ENCODE assay signal across 21 cellular contexts in genomic region chr18:79941473-79942119, GRCh38. TPM values are rescaled to one million over a fixed set of nuclear protein-coding genes. Genes with fewer than 3 reads are reported as not detected.
A peak's percentile ranks its signal among the peaks of the same experiment; 100 is the strongest.
DNase-seq lines count a peak whose midpoint lies in the region; ATAC-seq, FAIRE-seq and TF ChIP-seq lines count a peak whose summit lies in the region.
"Had no signal": no experiment of that assay in that cellular context is flagged by ENCODE, and none has a peak within 500 bp of the region (broad histone marks: within the 10 kb centered on the region; RNA-seq: fewer than 3 reads in every experiment).

No MANE protein-coding gene starts in this region.

- POLR2A ChIA-PET in activated naive CD8-positive, alpha-beta T cell treated with anti-CD3 and anti-CD28 coated beads, Interleukin-2, amount 10 ng/mL, durations not matched to agents 7 days and 5 days (lab: Charles Lee) = no interaction called here

- H3K4me3 ChIP-seq in dorsolateral prefrontal cortex (no peak overlapping the region), osteoblast (ENCODE audit: insufficient read depth, low read length) (no peak overlapping the region), aorta (ENCODE audit: low read length in 2 of 2) (no peak overlapping the region)
- H3K4me3 ChIP-seq: SK-N-MC, skin epidermis, upper lobe of left lung had no signal

- DNase-seq in activated naive CD8-positive, alpha-beta T cell treated with anti-CD3 and anti-CD28 coated beads, Interleukin-2, amount 10 ng/mL, durations not matched to agents 7 days and 5 days = peak; percentile 15
- DNase-seq in activated naive CD8-positive, alpha-beta T cell treated with anti-CD3 and anti-CD28 coated beads, Interleukin-2, amount 50 U/mL, for 24 hours = no peak
- DNase-seq in dorsolateral prefrontal cortex (peak in 7 of 10 donors; percentile 12 to 44 (median 30)), osteoblast (ENCODE audit: insufficient read length, low spot score, missing footprints) (peak; percentile 38), aorta (peak; percentile 20 to 58), frontal cortex (ENCODE audit: low spot score in 2 of 2) (no peak)
- DNase-seq: activated CD4-positive, alpha-beta T cell treated with anti-CD3 and anti-CD28 coated beads, Interleukin-2, amount 50 U/mL, for 1 hour; activated T-cell treated with anti-CD3 and anti-CD28 coated beads, Interleukin-2, amount 50 U/mL, for 4 hours; CD8-positive, alpha-beta memory T cell; cerebellar nuclear complex; erythroblast; KBM-7; NCI-H1048; occipital lobe; PC-3 had no signal

- H3K27me3 ChIP-seq in dorsolateral prefrontal cortex (no peaks in the 10 kb centered on the region), osteoblast (ENCODE audit: insufficient read depth, low read length) (no peaks in the 10 kb centered on the region), aorta (ENCODE audit: control insufficient read depth in 1 of 2, insufficient read depth in 2 of 2, low read length in 1 of 2) (no peaks in the 10 kb centered on the region)
- H3K27me3 ChIP-seq: upper lobe of left lung had no signal

- peaks cover 39% of the 10 kb centered on the region for H3K36me3 Mint-ChIP-seq in activated naive CD8-positive, alpha-beta T cell treated with anti-CD3 and anti-CD28 coated beads, Interleukin-2, amount 10 ng/mL, durations not matched to agents 7 days and 5 days
- peaks cover 31% of the 10 kb centered on the region for H3K36me3 Mint-ChIP-seq in activated naive CD8-positive, alpha-beta T cell treated with anti-CD3 and anti-CD28 coated beads, Interleukin-2, amount 50 U/mL, for 24 hours (ENCODE audit: low read depth)

- H4K20me1 ChIP-seq in osteoblast (ENCODE audit: insufficient read depth, low read length) = peaks cover 51% of the 10 kb centered on the region

- peaks cover 31% of the 10 kb centered on the region for H3K36me3 ChIP-seq in osteoblast (ENCODE audit: insufficient read depth, low read length)
- H3K36me3 ChIP-seq in aorta (ENCODE audit: control insufficient read depth in 1 of 2, insufficient read depth in 2 of 2, low read length in 1 of 2) = no peaks in the 10 kb centered on the region

- H3K27ac ChIP-seq in dorsolateral prefrontal cortex (peak overlapping the region in 16 of 59 donors; percentile 29 to 76 (median 48)), osteoblast (ENCODE audit: low read depth, low read length) (no peak overlapping the region), aorta (ENCODE audit: low read depth in 1 of 2, low read length in 2 of 2) (no peak overlapping the region)
- H3K27ac ChIP-seq: SK-N-MC had no signal

- H3K4me2 ChIP-seq in osteoblast (ENCODE audit: insufficient read depth, low read length) = no peak overlapping the region

- H3K4me1 Mint-ChIP-seq in activated naive CD8-positive, alpha-beta T cell treated with anti-CD3 and anti-CD28 coated beads, Interleukin-2, amount 10 ng/mL, durations not matched to agents 7 days and 5 days = peaks cover 16% of the 10 kb centered on the region
- peaks cover 29% of the 10 kb centered on the region for H3K4me1 Mint-ChIP-seq in activated naive CD8-positive, alpha-beta T cell treated with anti-CD3 and anti-CD28 coated beads, Interleukin-2, amount 50 U/mL, for 24 hours

- H3K79me2 ChIP-seq in osteoblast (ENCODE audit: insufficient read depth, low read length) = peaks cover 95% of the 10 kb centered on the region

- 78 to 83% methylated on average over 16 of the region's 16 CpGs for WGBS in aorta, 2 donors

- H3K4me1 ChIP-seq in osteoblast (ENCODE audit: insufficient read depth, low read length) (no peaks in the 10 kb centered on the region), aorta (ENCODE audit: control insufficient read depth in 1 of 2, insufficient read depth in 2 of 2, low read length in 2 of 2) (no peaks in the 10 kb centered on the region)

- H3K27me3 Mint-ChIP-seq in activated naive CD8-positive, alpha-beta T cell treated with anti-CD3 and anti-CD28 coated beads, Interleukin-2, amount 10 ng/mL, durations not matched to agents 7 days and 5 days = no peaks in the 10 kb centered on the region
- H3K27me3 Mint-ChIP-seq in activated naive CD8-positive, alpha-beta T cell treated with anti-CD3 and anti-CD28 coated beads, Interleukin-2, amount 50 U/mL, for 24 hours = no peaks in the 10 kb centered on the region
- H3K27me3 Mint-ChIP-seq: CD8-positive, alpha-beta memory T cell had no signal

- intact Hi-C loops in dorsolateral prefrontal cortex (cut with DNase I) = loop anchor here in 1 of 2 donors (10.0 kb wide), 1 partner anchor 267 kb away; the partner anchor contains the start of gene CTDP1
- intact Hi-C loops in aorta (cut with DNase I) = no loop called here

- no peak for TF ChIP-seq CTCF in dorsolateral prefrontal cortex (IDR thresholded peaks at IDR 0.05 in 54 of 56, conservative IDR thresholded peaks at IDR 0.05 in 2 of 56; ENCODE audit: low read depth in 1 of 56, partially characterized antibody in 56 of 56)
- TF ChIP-seq CTCF in osteoblast (IDR thresholded peaks at IDR 0.05; ENCODE audit: extremely low read depth, low read depth, low read length) = no peak

- H3K27ac Mint-ChIP-seq in activated naive CD8-positive, alpha-beta T cell treated with anti-CD3 and anti-CD28 coated beads, Interleukin-2, amount 10 ng/mL, durations not matched to agents 7 days and 5 days = no peak overlapping the region
- H3K27ac Mint-ChIP-seq in activated naive CD8-positive, alpha-beta T cell treated with anti-CD3 and anti-CD28 coated beads, Interleukin-2, amount 50 U/mL, for 24 hours = no peak overlapping the region

- H3K9me3 Mint-ChIP-seq in activated naive CD8-positive, alpha-beta T cell treated with anti-CD3 and anti-CD28 coated beads, Interleukin-2, amount 10 ng/mL, durations not matched to agents 7 days and 5 days = no peaks in the 10 kb centered on the region
- H3K9me3 Mint-ChIP-seq in activated naive CD8-positive, alpha-beta T cell treated with anti-CD3 and anti-CD28 coated beads, Interleukin-2, amount 50 U/mL, for 24 hours = no peaks in the 10 kb centered on the region

- no peak for FAIRE-seq in frontal cortex (lab: Jason Lieb, UNC)
- FAIRE-seq: keratinocyte had no signal

- no peaks in the 10 kb centered on the region for H3K9me3 ChIP-seq in osteoblast (ENCODE audit: low read depth, low read length)
- H3K9me3 ChIP-seq in aorta (ENCODE audit: control insufficient read depth, low read length) = no peaks in the 10 kb centered on the region
- H3K9me3 ChIP-seq: upper lobe of left lung had no signal

- H3K4me3 Mint-ChIP-seq in activated naive CD8-positive, alpha-beta T cell treated with anti-CD3 and anti-CD28 coated beads, Interleukin-2, amount 10 ng/mL, durations not matched to agents 7 days and 5 days = no peak overlapping the region
- no peak overlapping the region for H3K4me3 Mint-ChIP-seq in activated naive CD8-positive, alpha-beta T cell treated with anti-CD3 and anti-CD28 coated beads, Interleukin-2, amount 50 U/mL, for 24 hours
- H3K4me3 Mint-ChIP-seq: activated T-cell treated with anti-CD3 and anti-CD28 coated beads, Interleukin-2, amount 50 U/mL, for 4 hours; CD8-positive, alpha-beta memory T cell had no signal

- ATAC-seq in activated naive CD8-positive, alpha-beta T cell treated with anti-CD3 and anti-CD28 coated beads, Interleukin-2, amount 10 ng/mL, durations not matched to agents 7 days and 5 days (ENCODE audit: low read depth) = no peak
- no peak for ATAC-seq in activated naive CD8-positive, alpha-beta T cell treated with anti-CD3 and anti-CD28 coated beads, Interleukin-2, amount 50 U/mL, for 24 hours
- ATAC-seq in aorta (ENCODE audit: low FRiP score) (no peak), GM18907 (IDR thresholded peaks at IDR 0.05; ENCODE audit: unreplicated experiment) (no peak), GM18858 (IDR thresholded peaks at IDR 0.05; ENCODE audit: unreplicated experiment) (no peak)
- ATAC-seq: activated T-cell treated with anti-CD3 and anti-CD28 coated beads, Interleukin-2, amount 50 U/mL, for 4 hours; PC-3 had no signal

- no peak overlapping the region for H2AFZ ChIP-seq in osteoblast (ENCODE audit: low read length)

RNA-seq across cellular contexts. Expression of gene SLC66A2, which starts 9.9 kb away (rescaled TPM):
- 10 to 100 TPM; 29.0 to 29.2 TPM for total RNA-seq in activated naive CD8-positive, alpha-beta T cell treated with anti-CD3 and anti-CD28 coated beads, Interleukin-2, amount 10 ng/mL, durations not matched to agents 7 days and 5 days
- 100 to 1,000 TPM in 40 of 120 experiments, 10 to 100 TPM in 80; 48.9 to 138 (median 96.6) TPM for total RNA-seq in dorsolateral prefrontal cortex
- total RNA-seq in osteoblast = 31.8 and 35.8 TPM in 2 replicates
- 10 to 100 TPM; 40.1 to 47.7 TPM for total RNA-seq in aorta
- 10 to 100 TPM; 12.9 to 48.8 TPM for polyA plus RNA-seq in aorta
- 29.8 TPM for total RNA-seq in frontal cortex

RNA-seq across cellular contexts. Expression of gene HSBP1L1, which starts 22.8 kb away (rescaled TPM):
- total RNA-seq in activated naive CD8-positive, alpha-beta T cell treated with anti-CD3 and anti-CD28 coated beads, Interleukin-2, amount 10 ng/mL, durations not matched to agents 7 days and 5 days = 10 to 100 TPM; 14.0 to 18.0 TPM
- total RNA-seq in dorsolateral prefrontal cortex (10 to 100 TPM in 105 of 120 experiments, 1 to 10 TPM in 15; 5.7 to 22.6 (median 13.2) TPM), osteoblast (9.4 and 11.2 TPM in 2 replicates), aorta (10 to 100 TPM in 1 of 2 donors, 1 to 10 TPM in 1; 7.9 to 13.0 TPM), frontal cortex (0.82 TPM)
- polyA plus RNA-seq in aorta = 10 to 100 TPM in 1 of 2 donors, 1 to 10 TPM in 1; 5.1 to 11.3 TPM

RNA-seq across cellular contexts. Expression of gene TXNL4A, which starts 46.8 kb away (rescaled TPM):
- 100 to 1,000 TPM; 106 to 107 TPM for total RNA-seq in activated naive CD8-positive, alpha-beta T cell treated with anti-CD3 and anti-CD28 coated beads, Interleukin-2, amount 10 ng/mL, durations not matched to agents 7 days and 5 days
- total RNA-seq in dorsolateral prefrontal cortex = 100 to 1,000 TPM in 43 of 120 experiments, 10 to 100 TPM in 77; 68.3 to 133 (median 95.2) TPM
- 53.6 and 54.6 TPM in 2 replicates for total RNA-seq in osteoblast
- total RNA-seq in aorta = 10 to 100 TPM; 71.7 to 72.0 TPM
- 100 to 1,000 TPM in 1 of 2 donors, 10 to 100 TPM in 1; 69.5 to 109 TPM for polyA plus RNA-seq in aorta
- total RNA-seq in frontal cortex = 39.1 TPM

Comparison
In these comparisons a context has a peak if more than half of its experiments do, and no peak if none do; other contexts are left out.
1. DNase-seq: peak in activated naive CD8-positive, alpha-beta T cell treated with anti-CD3 and anti-CD28 coated beads, Interleukin-2, amount 10 ng/mL, durations not matched to agents 7 days and 5 days (single experiment), dorsolateral prefrontal cortex (7 of 10), osteoblast (single experiment) and aorta (2 of 2); none in activated naive CD8-positive, alpha-beta T cell treated with anti-CD3 and anti-CD28 coated beads, Interleukin-2, amount 50 U/mL, for 24 hours (single experiment) and frontal cortex (0 of 2).